Comparison of ENCODE assay signal across 12 cellular contexts in genomic region chr10:79318369-79318768, GRCh38. TPM values are rescaled to one million over a fixed set of nuclear protein-coding genes. Genes with fewer than 3 reads are reported as not detected.
DNase-seq lines count a peak whose midpoint lies in the region; ATAC-seq and TF ChIP-seq lines count a peak whose summit lies in the region.
"Had no signal": no experiment of that assay in that cellular context is flagged by ENCODE, and none has a peak within 500 bp of the region (broad histone marks: within the 10 kb centered on the region; RNA-seq: fewer than 3 reads in every experiment).

No MANE protein-coding gene starts in this region.

- H4K20me1 ChIP-seq in IMR-90 (ENCODE audit: insufficient read depth, low read length): no peaks in the 10 kb centered on the region

- peak overlapping the region; percentile 93; the same call in 2 of the 3 replicates for H2BK15ac ChIP-seq in IMR-90 (ENCODE audit: low read depth, low read length)

- H2AFZ ChIP-seq in IMR-90 (replicated peaks; ENCODE audit: low read length, poor library complexity): peak overlapping the region; percentile 61

- peak overlapping the region; percentile 98 for H2AK9ac ChIP-seq in IMR-90 (replicated peaks; ENCODE audit: low read depth, low read length, poor library complexity)

- no TSS peak for BruUV-seq in IMR-90 (replicated peaks; lab: Mats Ljungman, UMichigan)

- peak overlapping the region; percentile 2 for H3K9ac ChIP-seq in IMR-90 (ENCODE audit: low read depth, low read length)

- peaks cover 0 to 4% (median 3%) of the 10 kb centered on the region in 8 donors for H3K9me3 Mint-ChIP-seq in CD4-positive, alpha-beta memory T cell
- peaks cover 4 to 12% of the 10 kb centered on the region in 2 donors for H3K9me3 Mint-ChIP-seq in activated naive CD4-positive, alpha-beta T cell treated with anti-CD3 and anti-CD28 coated beads, Interleukin-2, amount 50 U/mL, for 72 hours
- H3K9me3 Mint-ChIP-seq in natural killer cell: no peaks in the 10 kb centered on the region

- peak overlapping the region; percentile 40 for H3K18ac ChIP-seq in IMR-90 (ENCODE audit: low read depth, low read length)

- H3K36me3 Mint-ChIP-seq in CD4-positive, alpha-beta memory T cell: peaks cover 0 to 6% of the 10 kb centered on the region in 2 donors
- peaks cover 0 to 15% of the 10 kb centered on the region in 2 donors for H3K36me3 Mint-ChIP-seq in activated naive CD4-positive, alpha-beta T cell treated with anti-CD3 and anti-CD28 coated beads, Interleukin-2, amount 50 U/mL, for 72 hours
- no peaks in the 10 kb centered on the region for H3K36me3 Mint-ChIP-seq in natural killer cell

- intact Hi-C loops in CD4-positive, alpha-beta memory T cell (cut with micrococcal nuclease): no loop called here
- intact Hi-C loops in IMR-90 (cut with micrococcal nuclease): no loop called here
- intact Hi-C loops in natural killer cell (cut with micrococcal nuclease): no loop called here

- 94% methylated on average over 5 of the region's 5 CpGs; no CpG with 5 or more reads in 1 of the 2 experiments for WGBS in IMR-90 (ENCODE audit: extremely low coverage in 2 of 2, insufficient read length in 1 of 2), 2 experiments

- H3K27me3 Mint-ChIP-seq in CD4-positive, alpha-beta memory T cell: peaks cover 1 to 4% of the 10 kb centered on the region in 2 donors
- H3K27me3 Mint-ChIP-seq in natural killer cell (ENCODE audit: low read depth in 2 of 2): no peaks in the 10 kb centered on the region

- peak overlapping the region; percentile 80 for H3K56ac ChIP-seq in IMR-90 (ENCODE audit: extremely low read depth, insufficient read depth, low read length)

- H3K4me2 ChIP-seq in IMR-90 (ENCODE audit: low read depth, low read length): no peak overlapping the region

- H3K4me1 Mint-ChIP-seq in CD4-positive, alpha-beta memory T cell: peaks cover 67 to 84% (median 73%) of the 10 kb centered on the region in 4 donors
- H3K4me1 Mint-ChIP-seq in natural killer cell: peaks cover 67 to 75% of the 10 kb centered on the region in 2 donors

- peak overlapping the region; percentile 92 for H4K91ac ChIP-seq in IMR-90 (ENCODE audit: insufficient read depth, low read depth, low read length)

- peak overlapping the region; percentile 88 for H2BK5ac ChIP-seq in IMR-90 (ENCODE audit: low read depth, low read length, poor library complexity, severe bottlenecking)

- TF ChIP-seq RAD21 in IMR-90 (IDR thresholded peaks at IDR 0.05; ENCODE audit: low read length): no peak

- no peaks in the 10 kb centered on the region for H3K27me3 ChIP-seq in CD4-positive, alpha-beta memory T cell (ENCODE audit: insufficient read depth, low read length)
- no peaks in the 10 kb centered on the region for H3K27me3 ChIP-seq in IMR-90 (ENCODE audit: control insufficient read depth, insufficient read depth, low read length)
- H3K27me3 ChIP-seq: heart left ventricle had no signal

- peaks cover 0 to 20% of the 10 kb centered on the region in 2 experiments; a peak in 1 of 4 replicates for H3K79me1 ChIP-seq in IMR-90 (ENCODE audit: low read depth in 1 of 2, low read length in 2 of 2)

- no peak for TF ChIP-seq POLR2A in IMR-90 (IDR thresholded peaks at IDR 0.05; ENCODE audit: low read depth, low read length)

- H3K27ac ChIP-seq in CD4-positive, alpha-beta memory T cell (ENCODE audit: low read depth, low read length): no peak overlapping the region
- peak overlapping the region; percentile 72 for H3K27ac ChIP-seq in IMR-90 (ENCODE audit: insufficient read depth, low read length)

- H4K8ac ChIP-seq in IMR-90 (ENCODE audit: low read depth in 2 of 2, low read length in 2 of 2): peak overlapping the region; percentile 86 to 97

- H4K5ac ChIP-seq in IMR-90 (ENCODE audit: low read depth, low read length): peak overlapping the region; percentile 33

- H3K14ac ChIP-seq in IMR-90 (replicated peaks; ENCODE audit: low read depth, low read length): peak overlapping the region; percentile 93

- DNase-seq in CD4-positive, alpha-beta memory T cell: no peak
- DNase-seq in IMR-90 (no peak), natural killer cell (no peak), NCI-H510A (lab: John Stamatoyannopoulos, UW) (no peak), NCI-H524 treated with DMSO at 0.1 percent for 48 hours (lab: John Stamatoyannopoulos, UW) (no peak), inferior parietal cortex (ENCODE audit: extremely low spot score) (no peak), NCI-H2107 treated with DMSO at 0.1 percent for 48 hours (lab: John Stamatoyannopoulos, UW; ENCODE audit: unreplicated experiment) (no peak)
- DNase-seq in activated naive CD4-positive, alpha-beta T cell treated with anti-CD3 and anti-CD28 coated beads, Interleukin-2, amount 50 U/mL, for 72 hours (ENCODE audit: low spot score in 2 of 2): no peak
- DNase-seq: DMS79, retina had no signal

- POLR2A ChIA-PET in CD4-positive, alpha-beta memory T cell (lab: Charles Lee; ENCODE audit: partially characterized antibody): interaction anchor here (0.7 to 5.2 kb wide), 8 partner anchors 9 to 1018 kb away, joined by 3 to 80 read pairs (median 8); partner anchors contain the start of gene PPIF
- POLR2A ChIA-PET in IMR-90 (lab: Charles Lee; ENCODE audit: unreplicated experiment): interaction anchor here (0.6 kb wide), 1 partner anchor 270 kb away, joined by 3 read pairs; no protein-coding TSS in a partner anchor

- peak overlapping the region; percentile 95 for H2BK120ac ChIP-seq in IMR-90 (ENCODE audit: low read depth, low read length)

- H3K36me3 ChIP-seq in CD4-positive, alpha-beta memory T cell (ENCODE audit: insufficient read depth, low read length): no peaks in the 10 kb centered on the region
- peaks cover 18% of the 10 kb centered on the region for H3K36me3 ChIP-seq in IMR-90 (ENCODE audit: control insufficient read depth, insufficient read depth, low read length)

- CTCF ChIA-PET in CD4-positive, alpha-beta memory T cell (lab: Charles Lee; ENCODE audit: partially characterized antibody): interaction anchor here (0.9 to 4.7 kb wide), 5 partner anchors 13 to 28 kb away, joined by 3 to 44 read pairs (median 4); partner anchors contain the start of gene PPIF
- CTCF ChIA-PET in IMR-90 (lab: Yijun Ruan, JAX): no interaction called here

- peak overlapping the region; percentile 98 for H2AK5ac ChIP-seq in IMR-90 (ENCODE audit: low read depth, low read length)

- H2BK20ac ChIP-seq in IMR-90 (ENCODE audit: low read depth, low read length): peak overlapping the region; percentile 91

- peaks cover 82% of the 10 kb centered on the region for H3K4me1 ChIP-seq in CD4-positive, alpha-beta memory T cell (ENCODE audit: insufficient read depth, low read length)
- peaks cover 35% of the 10 kb centered on the region for H3K4me1 ChIP-seq in IMR-90 (ENCODE audit: control insufficient read depth, insufficient read depth, low read length)

- ATAC-seq in IMR-90 (ENCODE audit: low read depth): no peak
- ATAC-seq in activated naive CD4-positive, alpha-beta T cell treated with anti-CD3 and anti-CD28 coated beads, Interleukin-2, amount 50 U/mL, for 72 hours: no peak
- ATAC-seq in natural killer cell: no peak

- peak overlapping the region in 6 of 7 donors; percentile 47 to 98 (median 94) for H3K27ac Mint-ChIP-seq in CD4-positive, alpha-beta memory T cell
- peak overlapping the region; percentile 74 to 87 for H3K27ac Mint-ChIP-seq in activated naive CD4-positive, alpha-beta T cell treated with anti-CD3 and anti-CD28 coated beads, Interleukin-2, amount 50 U/mL, for 72 hours
- peak overlapping the region; percentile 79 to 80 for H3K27ac Mint-ChIP-seq in natural killer cell

- H3K9me1 ChIP-seq in IMR-90 (ENCODE audit: insufficient read depth, low read length): peaks cover 43% of the 10 kb centered on the region

- dilution Hi-C loops in IMR-90 (cut with HindIII; ENCODE audit: low sequenced_read_pairs, unreplicated experiment): no loop called here

- peak overlapping the region; percentile 94 for H3K4ac ChIP-seq in IMR-90 (ENCODE audit: low read depth, low read length)

- no peaks in the 10 kb centered on the region for H3K9me3 ChIP-seq in CD4-positive, alpha-beta memory T cell (ENCODE audit: control insufficient read depth in 1 of 2, low read length in 2 of 2)
- H3K9me3 ChIP-seq in IMR-90 (ENCODE audit: control insufficient read depth, insufficient read depth, low read length): no peaks in the 10 kb centered on the region

- in situ Hi-C loops in IMR-90 (cut with MboI; ENCODE audit: low sequenced_read_pairs): no loop called here

- peak overlapping the region in 7 of 8 donors; percentile 45 to 82 (median 79) for H3K4me3 Mint-ChIP-seq in CD4-positive, alpha-beta memory T cell
- peak overlapping the region; percentile 80 for H3K4me3 Mint-ChIP-seq in natural killer cell
- H3K4me3 Mint-ChIP-seq: mesothelial cell of epicardium had no signal

- peak overlapping the region in 1 of 2 donors; percentile 27 for H3K4me3 ChIP-seq in CD4-positive, alpha-beta memory T cell (ENCODE audit: low read length in 2 of 2)
- no peak overlapping the region for H3K4me3 ChIP-seq in IMR-90 (ENCODE audit: insufficient read depth, low read depth, low read length)
- H3K4me3 ChIP-seq: heart left ventricle had no signal

- TF ChIP-seq CTCF in IMR-90 (conservative IDR thresholded peaks at IDR 0.05; ENCODE audit: low read depth, low read length) (no peak), natural killer cell (IDR thresholded peaks at IDR 0.05) (no peak)

- H3K23ac ChIP-seq in IMR-90 (ENCODE audit: low read depth, low read length): peak overlapping the region; percentile 79; the same call in 1 of the 2 replicates

TF ChIP-seq in IMR-90, 13 proteins besides CTCF, POLR2A, EP300 and RAD21 (continues in another document):
- no peak for TF ChIP-seq FOS (IDR thresholded peaks at IDR 0.05; ENCODE audit: low read depth, low read length)
- TF ChIP-seq, protein P1, sequence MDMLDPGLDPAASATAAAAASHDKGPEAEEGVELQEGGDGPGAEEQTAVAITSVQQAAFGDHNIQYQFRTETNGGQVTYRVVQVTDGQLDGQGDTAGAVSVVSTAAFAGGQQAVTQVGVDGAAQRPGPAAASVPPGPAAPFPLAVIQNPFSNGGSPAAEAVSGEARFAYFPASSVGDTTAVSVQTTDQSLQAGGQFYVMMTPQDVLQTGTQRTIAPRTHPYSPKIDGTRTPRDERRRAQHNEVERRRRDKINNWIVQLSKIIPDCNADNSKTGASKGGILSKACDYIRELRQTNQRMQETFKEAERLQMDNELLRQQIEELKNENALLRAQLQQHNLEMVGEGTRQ (IDR thresholded peaks at IDR 0.05; ENCODE audit: low read depth, low read length): no peak
- TF ChIP-seq CHD1 (IDR thresholded peaks at IDR 0.05; ENCODE audit: low read depth, low read length): no peak
- no peak for TF ChIP-seq SMC3 (IDR thresholded peaks at IDR 0.05; ENCODE audit: low read depth, low read length)
- TF ChIP-seq RFX5 (IDR thresholded peaks at IDR 0.05; ENCODE audit: low read depth, low read length): no peak

RNA-seq across cellular contexts. Expression of gene PPIF, which starts 28.9 kb away (rescaled TPM):
- 10 to 100 TPM; 26.3 to 33.7 TPM for total RNA-seq in CD4-positive, alpha-beta memory T cell
- polyA plus RNA-seq in CD4-positive, alpha-beta memory T cell: 10 to 100 TPM; 10.6 to 13.1 TPM
- total RNA-seq in IMR-90 (2012; rRNA removed) (29.2 and 29.7 TPM in 2 replicates), natural killer cell (10 to 100 TPM; 59.5 to 99.1 (median 66.3) TPM)
- 127 and 130 TPM in 2 replicates for polyA plus RNA-seq in IMR-90 (2012; rRNA removed)
- 113 and 150 TPM in 2 replicates for polyA plus RNA-seq in IMR-90 (2012; cell fraction: cytosol; rRNA removed)
- polyA plus RNA-seq in IMR-90 (2012; cell fraction: nucleus; rRNA removed; ENCODE audit: low replicate concordance): 205 and 248 TPM in 2 replicates
- total RNA-seq in activated naive CD4-positive, alpha-beta T cell treated with anti-CD3 and anti-CD28 coated beads, Interleukin-2, amount 50 U/mL, for 72 hours: 100 to 1,000 TPM in 1 of 2 donors, 10 to 100 TPM in 1; 60.2 to 144 TPM
